ENCODE assay signal across 9 cellular contexts in genomic region chr13:48492123-48493075, GRCh38. TPM values are rescaled to one million over a fixed set of nuclear protein-coding genes. Genes with fewer than 3 reads are reported as not detected.
A peak's percentile ranks its signal among the peaks of the same experiment; 100 is the strongest.
DNase-seq lines count a peak whose midpoint lies in the region; ATAC-seq and TF ChIP-seq lines count a peak whose summit lies in the region.
"Had no signal": no experiment of that assay in that cellular context is flagged by ENCODE, and none has a peak within 500 bp of the region (broad histone marks: within the 10 kb centered on the region; RNA-seq: fewer than 3 reads in every experiment).

No MANE protein-coding gene starts in this region.

- peak overlapping the region; percentile 57 for H3K4me3 ChIP-seq in GM06990 (replicated peaks; ENCODE audit: low read depth, low read length)
- H3K4me3 ChIP-seq: SJSA1 had no signal

- no peak for TF ChIP-seq CTCF in GM06990 (IDR thresholded peaks at IDR 0.05; ENCODE audit: insufficient read depth, low read length, poor library complexity, severe bottlenecking)
- TF ChIP-seq CTCF in foreskin keratinocyte (conservative IDR thresholded peaks at IDR 0.05) = no peak

- DNase-seq in GM06990 (ENCODE audit: extremely low read depth, insufficient read length) (peak; percentile 82), NAMALWA (ENCODE audit: low spot score) (peak; percentile 94), activated T-cell treated with anti-CD3 and anti-CD28 coated beads for 4 hours (peak; percentile 44), foreskin keratinocyte (no peak), sciatic nerve (ENCODE audit: low spot score) (peak; percentile 74), NCI-H1417 (lab: John Stamatoyannopoulos, UW) (no peak), islet precursor cell (no peak)

- no peaks in the 10 kb centered on the region; the same call in none of the 2 replicates for H3K36me3 ChIP-seq in GM06990 (ENCODE audit: control insufficient read depth, insufficient read depth, low read length)

- H3K27ac ChIP-seq in foreskin keratinocyte = no peak overlapping the region
- H3K27ac ChIP-seq: SJSA1 had no signal

- H3K27me3 ChIP-seq in GM06990 (replicated peaks; ENCODE audit: control insufficient read depth, insufficient read depth, low read length) (no peaks in the 10 kb centered on the region), foreskin keratinocyte (no peaks in the 10 kb centered on the region)
- H3K27me3 ChIP-seq: SJSA1 had no signal

- no peaks in the 10 kb centered on the region for H3K4me1 ChIP-seq in foreskin keratinocyte
- H3K4me1 ChIP-seq: SJSA1 had no signal

- intact Hi-C loops in sciatic nerve (cut with DNase I) = no loop called here

- ATAC-seq in GM21786 (IDR thresholded peaks at IDR 0.05; ENCODE audit: unreplicated experiment) (peak; percentile 78), foreskin keratinocyte (peak; percentile 14), sciatic nerve (peak; percentile 90)

RNA-seq across cellular contexts. Expression of gene RCBTB2, which starts 40.5 kb away (rescaled TPM):
- 3.2 and 4.1 TPM in 2 replicates for total RNA-seq in foreskin keratinocyte
- polyA plus RNA-seq in foreskin keratinocyte = 1.6 and 2.1 TPM in 2 replicates
- 19.7 TPM for total RNA-seq in sciatic nerve

Comparison
In these comparisons a context has a peak if more than half of its experiments do, and no peak if none do; other contexts are left out.
1. DNase-seq: peak in GM06990 (single experiment), NAMALWA (single experiment), activated T-cell treated with anti-CD3 and anti-CD28 coated beads for 4 hours (single experiment) and sciatic nerve (single experiment); none in foreskin keratinocyte (0 of 2), NCI-H1417 (0 of 3) and islet precursor cell (single experiment).
2. ATAC-seq: peak in every context shown above with its lines; median percentile 90 in sciatic nerve; 78 in GM21786; 14 in foreskin keratinocyte.